1 cellular context compared by ENCODE assay signal in the genomic region with DNA sequence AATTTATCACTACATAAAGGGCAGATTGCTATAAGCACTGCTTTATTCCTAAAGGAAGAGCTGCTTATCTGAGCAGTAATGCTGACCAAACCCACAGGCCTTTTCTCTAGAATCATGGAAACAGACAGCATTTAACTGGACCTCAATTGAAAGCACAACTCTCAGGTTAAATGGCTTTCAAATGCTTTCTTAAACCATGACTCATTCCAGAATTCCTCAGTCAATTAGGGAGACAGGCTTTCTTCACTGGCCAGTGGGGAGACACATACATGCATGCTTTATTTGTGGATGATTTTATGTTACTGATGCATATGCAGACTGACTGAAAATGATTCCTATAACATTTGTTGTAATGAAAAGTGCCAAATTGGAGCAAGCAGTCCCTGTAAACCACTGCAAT.
TF ChIP-seq lines count a peak whose summit lies in the region.

No MANE protein-coding gene starts in this region.

TF ChIP-seq in GM23338, 12 proteins besides CTCF, POLR2A, EP300 and RAD21 (continued from another document):
- TF ChIP-seq NANOG (IDR thresholded peaks at IDR 0.05; ENCODE audit: borderline replicate concordance), result no peak
